Comparison of ENCODE assay signal across 1 cellular context in the genomic region with DNA sequence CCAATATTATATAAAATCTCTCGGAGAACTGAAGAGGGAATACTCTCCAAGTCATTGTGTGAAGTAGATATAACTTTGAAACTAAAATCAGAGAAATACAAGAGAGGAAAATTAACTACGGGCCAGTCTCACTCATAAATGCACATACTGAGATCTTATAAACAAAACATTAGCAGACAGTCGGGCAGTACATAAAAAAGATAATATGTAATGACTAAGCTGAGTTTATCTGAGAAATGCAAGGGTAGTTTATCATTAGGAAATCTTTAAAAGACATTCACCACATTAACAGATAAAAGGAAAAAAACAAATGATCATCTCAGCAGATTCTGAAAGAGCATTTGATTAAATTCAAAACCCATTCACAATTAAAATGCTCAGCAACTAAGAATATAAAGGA.
TF ChIP-seq lines count a peak whose summit lies in the region.

No MANE protein-coding gene starts in this region.

TF ChIP-seq in GM23338, 12 proteins besides CTCF, POLR2A, EP300 and RAD21 (continued from another document):
- TF ChIP-seq, protein P1, sequence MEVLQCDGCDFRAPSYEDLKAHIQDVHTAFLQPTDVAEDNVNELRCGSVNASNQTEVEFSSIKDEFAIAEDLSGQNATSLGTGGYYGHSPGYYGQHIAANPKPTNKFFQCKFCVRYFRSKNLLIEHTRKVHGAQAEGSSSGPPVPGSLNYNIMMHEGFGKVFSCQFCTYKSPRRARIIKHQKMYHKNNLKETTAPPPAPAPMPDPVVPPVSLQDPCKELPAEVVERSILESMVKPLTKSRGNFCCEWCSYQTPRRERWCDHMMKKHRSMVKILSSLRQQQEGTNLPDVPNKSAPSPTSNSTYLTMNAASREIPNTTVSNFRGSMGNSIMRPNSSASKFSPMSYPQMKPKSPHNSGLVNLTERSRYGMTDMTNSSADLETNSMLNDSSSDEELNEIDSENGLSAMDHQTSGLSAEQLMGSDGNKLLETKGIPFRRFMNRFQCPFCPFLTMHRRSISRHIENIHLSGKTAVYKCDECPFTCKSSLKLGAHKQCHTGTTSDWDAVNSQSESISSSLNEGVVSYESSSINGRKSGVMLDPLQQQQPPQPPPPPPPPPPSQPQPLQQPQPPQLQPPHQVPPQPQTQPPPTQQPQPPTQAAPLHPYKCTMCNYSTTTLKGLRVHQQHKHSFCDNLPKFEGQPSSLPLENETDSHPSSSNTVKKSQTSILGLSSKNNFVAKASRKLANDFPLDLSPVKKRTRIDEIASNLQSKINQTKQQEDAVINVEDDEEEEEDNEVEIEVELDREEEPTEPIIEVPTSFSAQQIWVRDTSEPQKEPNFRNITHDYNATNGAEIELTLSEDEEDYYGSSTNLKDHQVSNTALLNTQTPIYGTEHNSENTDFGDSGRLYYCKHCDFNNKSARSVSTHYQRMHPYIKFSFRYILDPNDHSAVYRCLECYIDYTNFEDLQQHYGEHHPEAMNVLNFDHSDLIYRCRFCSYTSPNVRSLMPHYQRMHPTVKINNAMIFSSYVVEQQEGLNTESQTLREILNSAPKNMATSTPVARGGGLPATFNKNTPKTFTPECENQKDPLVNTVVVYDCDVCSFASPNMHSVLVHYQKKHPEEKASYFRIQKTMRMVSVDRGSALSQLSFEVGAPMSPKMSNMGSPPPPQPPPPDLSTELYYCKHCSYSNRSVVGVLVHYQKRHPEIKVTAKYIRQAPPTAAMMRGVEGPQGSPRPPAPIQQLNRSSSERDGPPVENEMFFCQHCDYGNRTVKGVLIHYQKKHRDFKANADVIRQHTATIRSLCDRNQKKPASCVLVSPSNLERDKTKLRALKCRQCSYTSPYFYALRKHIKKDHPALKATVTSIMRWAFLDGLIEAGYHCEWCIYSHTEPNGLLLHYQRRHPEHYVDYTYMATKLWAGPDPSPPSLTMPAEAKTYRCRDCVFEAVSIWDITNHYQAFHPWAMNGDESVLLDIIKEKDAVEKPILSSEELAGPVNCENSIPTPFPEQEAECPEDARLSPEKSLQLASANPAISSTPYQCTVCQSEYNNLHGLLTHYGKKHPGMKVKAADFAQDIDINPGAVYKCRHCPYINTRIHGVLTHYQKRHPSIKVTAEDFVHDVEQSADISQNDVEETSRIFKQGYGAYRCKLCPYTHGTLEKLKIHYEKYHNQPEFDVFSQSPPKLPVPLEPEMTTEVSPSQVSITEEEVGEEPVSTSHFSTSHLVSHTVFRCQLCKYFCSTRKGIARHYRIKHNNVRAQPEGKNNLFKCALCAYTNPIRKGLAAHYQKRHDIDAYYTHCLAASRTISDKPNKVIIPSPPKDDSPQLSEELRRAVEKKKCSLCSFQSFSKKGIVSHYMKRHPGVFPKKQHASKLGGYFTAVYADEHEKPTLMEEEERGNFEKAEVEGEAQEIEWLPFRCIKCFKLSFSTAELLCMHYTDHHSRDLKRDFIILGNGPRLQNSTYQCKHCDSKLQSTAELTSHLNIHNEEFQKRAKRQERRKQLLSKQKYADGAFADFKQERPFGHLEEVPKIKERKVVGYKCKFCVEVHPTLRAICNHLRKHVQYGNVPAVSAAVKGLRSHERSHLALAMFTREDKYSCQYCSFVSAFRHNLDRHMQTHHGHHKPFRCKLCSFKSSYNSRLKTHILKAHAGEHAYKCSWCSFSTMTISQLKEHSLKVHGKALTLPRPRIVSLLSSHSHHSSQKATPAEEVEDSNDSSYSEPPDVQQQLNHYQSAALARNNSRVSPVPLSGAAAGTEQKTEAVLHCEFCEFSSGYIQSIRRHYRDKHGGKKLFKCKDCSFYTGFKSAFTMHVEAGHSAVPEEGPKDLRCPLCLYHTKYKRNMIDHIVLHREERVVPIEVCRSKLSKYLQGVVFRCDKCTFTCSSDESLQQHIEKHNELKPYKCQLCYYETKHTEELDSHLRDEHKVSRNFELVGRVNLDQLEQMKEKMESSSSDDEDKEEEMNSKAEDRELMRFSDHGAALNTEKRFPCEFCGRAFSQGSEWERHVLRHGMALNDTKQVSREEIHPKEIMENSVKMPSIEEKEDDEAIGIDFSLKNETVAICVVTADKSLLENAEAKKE (CRISPR knock-in tag; IDR thresholded peaks at IDR 0.05) = no peak
- TF ChIP-seq JUNB (IDR thresholded peaks at IDR 0.05; ENCODE audit: unreplicated experiment) (no peak), EZH2 (IDR thresholded peaks at IDR 0.05; ENCODE audit: low read depth, unreplicated experiment) (no peak), CREB1 (CRISPR knock-in tag; IDR thresholded peaks at IDR 0.05; ENCODE audit: low read depth) (no peak), STAT1 (IDR thresholded peaks at IDR 0.05; ENCODE audit: unreplicated experiment) (no peak), NANOG (IDR thresholded peaks at IDR 0.05; ENCODE audit: borderline replicate concordance) (no peak), ZNF114 (CRISPR knock-in tag; IDR thresholded peaks at IDR 0.05) (no peak), ZNF331 (CRISPR knock-in tag; IDR thresholded peaks at IDR 0.05; ENCODE audit: low read depth) (no peak)
- TF ChIP-seq, protein P2, sequence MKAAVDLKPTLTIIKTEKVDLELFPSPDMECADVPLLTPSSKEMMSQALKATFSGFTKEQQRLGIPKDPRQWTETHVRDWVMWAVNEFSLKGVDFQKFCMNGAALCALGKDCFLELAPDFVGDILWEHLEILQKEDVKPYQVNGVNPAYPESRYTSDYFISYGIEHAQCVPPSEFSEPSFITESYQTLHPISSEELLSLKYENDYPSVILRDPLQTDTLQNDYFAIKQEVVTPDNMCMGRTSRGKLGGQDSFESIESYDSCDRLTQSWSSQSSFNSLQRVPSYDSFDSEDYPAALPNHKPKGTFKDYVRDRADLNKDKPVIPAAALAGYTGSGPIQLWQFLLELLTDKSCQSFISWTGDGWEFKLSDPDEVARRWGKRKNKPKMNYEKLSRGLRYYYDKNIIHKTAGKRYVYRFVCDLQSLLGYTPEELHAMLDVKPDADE (IDR thresholded peaks at IDR 0.05) = no peak
- TF ChIP-seq, protein P3, sequence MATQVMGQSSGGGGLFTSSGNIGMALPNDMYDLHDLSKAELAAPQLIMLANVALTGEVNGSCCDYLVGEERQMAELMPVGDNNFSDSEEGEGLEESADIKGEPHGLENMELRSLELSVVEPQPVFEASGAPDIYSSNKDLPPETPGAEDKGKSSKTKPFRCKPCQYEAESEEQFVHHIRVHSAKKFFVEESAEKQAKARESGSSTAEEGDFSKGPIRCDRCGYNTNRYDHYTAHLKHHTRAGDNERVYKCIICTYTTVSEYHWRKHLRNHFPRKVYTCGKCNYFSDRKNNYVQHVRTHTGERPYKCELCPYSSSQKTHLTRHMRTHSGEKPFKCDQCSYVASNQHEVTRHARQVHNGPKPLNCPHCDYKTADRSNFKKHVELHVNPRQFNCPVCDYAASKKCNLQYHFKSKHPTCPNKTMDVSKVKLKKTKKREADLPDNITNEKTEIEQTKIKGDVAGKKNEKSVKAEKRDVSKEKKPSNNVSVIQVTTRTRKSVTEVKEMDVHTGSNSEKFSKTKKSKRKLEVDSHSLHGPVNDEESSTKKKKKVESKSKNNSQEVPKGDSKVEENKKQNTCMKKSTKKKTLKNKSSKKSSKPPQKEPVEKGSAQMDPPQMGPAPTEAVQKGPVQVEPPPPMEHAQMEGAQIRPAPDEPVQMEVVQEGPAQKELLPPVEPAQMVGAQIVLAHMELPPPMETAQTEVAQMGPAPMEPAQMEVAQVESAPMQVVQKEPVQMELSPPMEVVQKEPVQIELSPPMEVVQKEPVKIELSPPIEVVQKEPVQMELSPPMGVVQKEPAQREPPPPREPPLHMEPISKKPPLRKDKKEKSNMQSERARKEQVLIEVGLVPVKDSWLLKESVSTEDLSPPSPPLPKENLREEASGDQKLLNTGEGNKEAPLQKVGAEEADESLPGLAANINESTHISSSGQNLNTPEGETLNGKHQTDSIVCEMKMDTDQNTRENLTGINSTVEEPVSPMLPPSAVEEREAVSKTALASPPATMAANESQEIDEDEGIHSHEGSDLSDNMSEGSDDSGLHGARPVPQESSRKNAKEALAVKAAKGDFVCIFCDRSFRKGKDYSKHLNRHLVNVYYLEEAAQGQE (IDR thresholded peaks at IDR 0.05; ENCODE audit: unreplicated experiment) = no peak
